In genomic region chr2:143205106-143205764, GRCh38 we compare ENCODE assay signal across 8 cellular contexts.
A peak's percentile ranks its signal among the peaks of the same experiment; 100 is the strongest.
DNase-seq lines count a peak whose midpoint lies in the region; ATAC-seq and TF ChIP-seq lines count a peak whose summit lies in the region.

No MANE protein-coding gene starts in this region.

- peak; percentile 18 for DNase-seq in CD1c-positive myeloid dendritic cell (ENCODE audit: extremely low spot score)
- DNase-seq in LoVo (ENCODE audit: low spot score): peak; percentile 3
- peak; percentile 47 for DNase-seq in central memory CD4-positive, alpha-beta T cell
- no peak for DNase-seq in prostate gland (ENCODE audit: low spot score)
- DNase-seq in upper lobe of left lung: no peak
- DNase-seq in glutamatergic neuron: no peak
- DNase-seq in activated gamma-delta T cell treated with Interleukin-2 at 50 U/mL for 16 hours: no peak

- H3K4me3 ChIP-seq in prostate gland (no peak overlapping the region), upper lobe of left lung (no peak overlapping the region)

- no peak for TF ChIP-seq POLR2A in prostate gland (IDR thresholded peaks at IDR 0.05)
- no peak for TF ChIP-seq POLR2A in upper lobe of left lung (IDR thresholded peaks at IDR 0.05)

- no peak overlapping the region for H3K27ac Mint-ChIP-seq in glutamatergic neuron (ENCODE audit: unreplicated experiment)

- no peaks in the 10 kb centered on the region for H3K9me3 Mint-ChIP-seq in glutamatergic neuron (ENCODE audit: unreplicated experiment)

- H3K36me3 ChIP-seq in prostate gland (no peaks in the 10 kb centered on the region), upper lobe of left lung (no peaks in the 10 kb centered on the region)

- no peak overlapping the region for H3K27ac ChIP-seq in prostate gland
- H3K27ac ChIP-seq in upper lobe of left lung: no peak overlapping the region

- TF ChIP-seq CTCF in prostate gland (IDR thresholded peaks at IDR 0.05): peak in 3 of 4 experiments; percentile 31 to 38 (median 32)
- peak in 2 of 6 experiments; percentile 10 to 17 for TF ChIP-seq CTCF in upper lobe of left lung (IDR thresholded peaks at IDR 0.05)
- no peak for TF ChIP-seq CTCF in glutamatergic neuron (IDR thresholded peaks at IDR 0.05; ENCODE audit: partially characterized antibody, unreplicated experiment)

- no peak overlapping the region for H3K4me3 Mint-ChIP-seq in glutamatergic neuron (ENCODE audit: unreplicated experiment)

- TF ChIP-seq EP300 in upper lobe of left lung (IDR thresholded peaks at IDR 0.05): no peak

- no peaks in the 10 kb centered on the region for H3K4me1 Mint-ChIP-seq in glutamatergic neuron (ENCODE audit: low read depth, unreplicated experiment)

- H3K4me1 ChIP-seq in prostate gland (replicated peaks): no peaks in the 10 kb centered on the region
- no peaks in the 10 kb centered on the region for H3K4me1 ChIP-seq in upper lobe of left lung

- 96% methylated on average over 1 of the region's 1 CpG for WGBS in prostate gland
- WGBS in upper lobe of left lung, 2 donors: 89% methylated on average over 1 of the region's 1 CpG

- no peaks in the 10 kb centered on the region for H3K27me3 Mint-ChIP-seq in glutamatergic neuron (ENCODE audit: unreplicated experiment)

- no peaks in the 10 kb centered on the region for H3K9me3 ChIP-seq in prostate gland
- H3K9me3 ChIP-seq in upper lobe of left lung: no peaks in the 10 kb centered on the region

- no peaks in the 10 kb centered on the region for H3K36me3 Mint-ChIP-seq in glutamatergic neuron (ENCODE audit: unreplicated experiment)

- intact Hi-C loops in prostate gland (cut with DNase I): no loop called here

- ATAC-seq in GM18861 (IDR thresholded peaks at IDR 0.05; ENCODE audit: unreplicated experiment): peak; percentile 44
- ATAC-seq in upper lobe of left lung (ENCODE audit: low FRiP score in 2 of 2): no peak

- no peaks in the 10 kb centered on the region for H3K27me3 ChIP-seq in prostate gland (replicated peaks; ENCODE audit: insufficient read depth)
- H3K27me3 ChIP-seq in upper lobe of left lung: no peaks in the 10 kb centered on the region

Comparison
In these comparisons a context has a peak if more than half of its experiments do, and no peak if none do; other contexts are left out.
1. DNase-seq: peak in CD1c-positive myeloid dendritic cell (single experiment), LoVo (single experiment) and central memory CD4-positive, alpha-beta T cell (single experiment); none in prostate gland (single experiment), upper lobe of left lung (0 of 2), glutamatergic neuron (single experiment) and activated gamma-delta T cell treated with Interleukin-2 at 50 U/mL for 16 hours (single experiment).